8 cellular contexts compared by ENCODE assay signal in the genomic region with DNA sequence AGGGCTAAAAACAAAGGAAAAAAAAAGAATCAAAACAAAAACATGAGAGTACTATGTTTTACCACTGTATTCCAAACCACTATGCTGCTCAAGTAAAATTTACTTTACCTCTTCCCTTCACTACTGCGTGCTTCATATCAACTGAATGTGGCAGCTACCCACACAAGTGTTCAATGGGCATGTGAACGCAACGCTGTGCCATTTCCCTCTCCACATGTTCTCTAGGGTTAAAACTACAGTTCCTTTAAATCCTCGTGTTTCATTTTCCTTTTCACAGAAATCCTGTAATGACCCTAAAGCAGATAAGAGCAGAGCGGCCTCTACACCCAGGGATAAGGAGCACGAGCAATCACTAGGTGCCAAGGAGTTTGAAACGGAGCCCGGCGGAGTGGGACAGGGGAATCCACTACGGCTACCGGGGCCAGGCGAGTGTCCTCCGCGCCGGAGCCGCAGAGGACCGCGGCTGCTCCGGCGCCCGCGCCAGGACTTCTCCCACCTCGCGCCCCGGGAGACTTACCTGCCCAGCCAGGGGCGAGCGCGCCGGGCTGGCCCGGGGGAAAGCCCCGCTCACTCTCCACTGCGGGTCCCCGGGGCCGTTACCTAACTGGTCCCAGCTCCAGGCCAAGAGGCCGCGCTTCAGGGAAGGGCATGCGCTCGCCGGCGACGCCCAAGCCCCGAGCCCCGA. TPM values are rescaled to one million over a fixed set of nuclear protein-coding genes. Genes with fewer than 3 reads are reported as not detected.
DNase-seq lines count a peak whose midpoint lies in the region; ATAC-seq and TF ChIP-seq lines count a peak whose summit lies in the region.

No MANE protein-coding gene starts in this region.

- peak; percentile 13 for ATAC-seq in GM21360 (IDR thresholded peaks at IDR 0.05; ENCODE audit: unreplicated experiment)
- ATAC-seq in IMR-90 (ENCODE audit: low read depth) = peak; percentile 4
- peak; percentile 17 for ATAC-seq in left ventricle myocardium superior
- no peak for ATAC-seq in GM18868 (IDR thresholded peaks at IDR 0.05; ENCODE audit: unreplicated experiment)

- CTCF ChIA-PET in IMR-90 (lab: Yijun Ruan, JAX) = interaction anchor here (0.6 to 1.1 kb wide), 2 partner anchors 35 to 115 kb away, joined by 3 read pairs; no protein-coding TSS in a partner anchor

- H4K8ac ChIP-seq in IMR-90 (ENCODE audit: low read depth in 2 of 2, low read length in 2 of 2) = peak overlapping the region; percentile 2 to 56; a peak in 1 of 4 replicates

- H4K20me1 ChIP-seq in BLaER1 treated with 17β-estradiol and CSF1 and Interleukin-3, amounts not matched to agents 10 nM and 100 nM = peaks cover 8 to 54% (median 53%) of the 10 kb centered on the region in 11 experiments; a peak in 18 of 22 replicates
- peaks cover 14% of the 10 kb centered on the region; the same call in 1 of the 2 replicates for H4K20me1 ChIP-seq in IMR-90 (ENCODE audit: insufficient read depth, low read length)

- no peak for TF ChIP-seq RAD21 in IMR-90 (IDR thresholded peaks at IDR 0.05; ENCODE audit: low read length)

- peak overlapping the region; percentile 50 to 94 (median 80); a peak in 20 of 22 replicates for H3K4me2 ChIP-seq in BLaER1 treated with 17β-estradiol and CSF1 and Interleukin-3, amounts not matched to agents 10 nM and 100 nM
- peak overlapping the region; percentile 66 for H3K4me2 ChIP-seq in IMR-90 (ENCODE audit: low read depth, low read length)

- peak overlapping the region; percentile 85 to 100 (median 93) for H3K9ac ChIP-seq in BLaER1 treated with 17β-estradiol and CSF1 and Interleukin-3, amounts not matched to agents 10 nM and 100 nM
- peak overlapping the region; percentile 77 for H3K9ac ChIP-seq in IMR-90 (ENCODE audit: low read depth, low read length)

- H2AFZ ChIP-seq in IMR-90 (replicated peaks; ENCODE audit: low read length, poor library complexity) = peak overlapping the region; percentile 85

- no peak overlapping the region for H2BK120ac ChIP-seq in IMR-90 (ENCODE audit: low read depth, low read length)

- H3K27ac ChIP-seq in BLaER1 treated with 17β-estradiol and CSF1 and Interleukin-3, amounts not matched to agents 10 nM and 100 nM = peak overlapping the region; percentile 82 to 100 (median 91)
- peak overlapping the region; percentile 55 for H3K27ac ChIP-seq in IMR-90 (ENCODE audit: insufficient read depth, low read length)

- H4K91ac ChIP-seq in IMR-90 (ENCODE audit: insufficient read depth, low read depth, low read length) = no peak overlapping the region

- WGBS in IMR-90 (ENCODE audit: extremely low coverage in 2 of 2, insufficient read length in 1 of 2), 2 experiments = 3% methylated on average over 7 of the region's 43 CpGs; no CpG with 5 or more reads in 1 of the 2 experiments

- H3K56ac ChIP-seq in IMR-90 (ENCODE audit: extremely low read depth, insufficient read depth, low read length) = peak overlapping the region; percentile 39; the same call in 1 of the 2 replicates

- H2BK20ac ChIP-seq in IMR-90 (ENCODE audit: low read depth, low read length) = no peak overlapping the region

- peak overlapping the region; percentile 9; the same call in 1 of the 2 replicates for H2AK5ac ChIP-seq in IMR-90 (ENCODE audit: low read depth, low read length)

- dilution Hi-C loops in IMR-90 (cut with HindIII; ENCODE audit: low sequenced_read_pairs, unreplicated experiment) = no loop called here

- H3K14ac ChIP-seq in IMR-90 (replicated peaks; ENCODE audit: low read depth, low read length) = peak overlapping the region; percentile 69

- POLR2A ChIA-PET in IMR-90 (lab: Charles Lee; ENCODE audit: unreplicated experiment) = interaction anchor here (0.6 kb wide), 1 partner anchor 484 kb away, joined by 5 read pairs; no protein-coding TSS in a partner anchor

- in situ Hi-C loops in IMR-90 (cut with MboI; ENCODE audit: low sequenced_read_pairs) = no loop called here

- no peak for TF ChIP-seq CTCF in IMR-90 (conservative IDR thresholded peaks at IDR 0.05; ENCODE audit: low read depth, low read length)

- no peaks in the 10 kb centered on the region for H3K9me3 ChIP-seq in BLaER1 treated with 17β-estradiol and CSF1 and Interleukin-3, amounts not matched to agents 10 nM and 100 nM (replicated peaks in 1 of 11)
- H3K9me3 ChIP-seq in IMR-90 (ENCODE audit: control insufficient read depth, insufficient read depth, low read length) = no peaks in the 10 kb centered on the region

- H3K4me3 ChIP-seq in BLaER1 treated with 17β-estradiol and CSF1 and Interleukin-3, amounts not matched to agents 10 nM and 100 nM = peak overlapping the region; percentile 78 to 95 (median 86)
- peak overlapping the region; percentile 96 for H3K4me3 ChIP-seq in IMR-90 (ENCODE audit: insufficient read depth, low read depth, low read length)

- H2AK9ac ChIP-seq in IMR-90 (replicated peaks; ENCODE audit: low read depth, low read length, poor library complexity) = peak overlapping the region; percentile 83

- peaks cover 14 to 35% of the 10 kb centered on the region in 2 experiments for H3K79me1 ChIP-seq in IMR-90 (ENCODE audit: low read depth in 1 of 2, low read length in 2 of 2)

- H3K36me3 ChIP-seq in BLaER1 treated with 17β-estradiol and CSF1 and Interleukin-3, amounts not matched to agents 10 nM and 100 nM = peaks cover 0 to 53% (median 5%) of the 10 kb centered on the region in 11 experiments; a peak in 10 of 22 replicates
- H3K36me3 ChIP-seq in IMR-90 (ENCODE audit: control insufficient read depth, insufficient read depth, low read length) = no peaks in the 10 kb centered on the region

- H2BK5ac ChIP-seq in IMR-90 (ENCODE audit: low read depth, low read length, poor library complexity, severe bottlenecking) = peak overlapping the region; percentile 40

- H3K18ac ChIP-seq in IMR-90 (ENCODE audit: low read depth, low read length) = peak overlapping the region; percentile 5; the same call in 1 of the 2 replicates

- TF ChIP-seq POLR2A in IMR-90 (IDR thresholded peaks at IDR 0.05; ENCODE audit: low read depth, low read length) = peak; percentile 38; the same call in 1 of the 2 replicates

- peak overlapping the region; percentile 42; the same call in 1 of the 2 replicates for H3K4ac ChIP-seq in IMR-90 (ENCODE audit: low read depth, low read length)

- BruUV-seq in IMR-90 (replicated peaks; lab: Mats Ljungman, UMichigan) = no TSS peak

- DNase-seq in IMR-90 = peak; percentile 37
- peak; percentile 32 for DNase-seq in SK-N-DZ (ENCODE audit: low spot score)
- peak; percentile 47 for DNase-seq in amniotic epithelial cell (ENCODE audit: low read depth)
- peak; percentile 71 for DNase-seq in left ventricle myocardium superior
- DNase-seq in posterior vena cava (ENCODE audit: low spot score) = peak; percentile 84

- H3K4me1 ChIP-seq in BLaER1 treated with 17β-estradiol and CSF1 and Interleukin-3, amounts not matched to agents 10 nM and 100 nM = peaks cover 17 to 44% (median 33%) of the 10 kb centered on the region in 10 experiments
- H3K4me1 ChIP-seq in IMR-90 (ENCODE audit: control insufficient read depth, insufficient read depth, low read length) = no peaks in the 10 kb centered on the region

- intact Hi-C loops in IMR-90 (cut with micrococcal nuclease) (loop anchor here (2.0 kb wide), 4 partner anchors 63 to 377 kb away; partner anchors contain the start of gene CCDC71L), left ventricle myocardium superior (cut with micrococcal nuclease) (loop anchor here (10.0 kb wide), 2 partner anchors 99 to 181 kb away; no protein-coding TSS in a partner anchor), posterior vena cava (cut with DNase I) (no loop called here)

- no peaks in the 10 kb centered on the region for H3K27me3 ChIP-seq in BLaER1 treated with 17β-estradiol and CSF1 and Interleukin-3, amounts not matched to agents 10 nM and 100 nM
- no peaks in the 10 kb centered on the region for H3K27me3 ChIP-seq in IMR-90 (ENCODE audit: control insufficient read depth, insufficient read depth, low read length)

- peaks cover 2% of the 10 kb centered on the region; the same call in 1 of the 2 replicates for H3K9me1 ChIP-seq in IMR-90 (ENCODE audit: insufficient read depth, low read length)

- H3K23ac ChIP-seq in IMR-90 (ENCODE audit: low read depth, low read length) = peak overlapping the region; percentile 49

- no peak overlapping the region; the same call in 2 of the 3 replicates for H2BK15ac ChIP-seq in IMR-90 (ENCODE audit: low read depth, low read length)

- no peak overlapping the region for H4K5ac ChIP-seq in IMR-90 (ENCODE audit: low read depth, low read length)

TF ChIP-seq in IMR-90, 13 proteins besides CTCF, POLR2A, EP300 and RAD21 (continues in another document):
- TF ChIP-seq RFX5 (IDR thresholded peaks at IDR 0.05; ENCODE audit: low read depth, low read length) (no peak), CEBPB (IDR thresholded peaks at IDR 0.05; ENCODE audit: low read depth, low read length) (no peak), NFE2L2 (IDR thresholded peaks at IDR 0.05; ENCODE audit: low read depth, low read length) (no peak), ELK1 (IDR thresholded peaks at IDR 0.05; ENCODE audit: borderline replicate concordance, low read depth, low read length) (no peak), MXI1 (IDR thresholded peaks at IDR 0.05; ENCODE audit: borderline replicate concordance, low read depth, low read length) (peak; percentile 71; the same call in 1 of the 2 replicates)
- TF ChIP-seq, protein P1, sequence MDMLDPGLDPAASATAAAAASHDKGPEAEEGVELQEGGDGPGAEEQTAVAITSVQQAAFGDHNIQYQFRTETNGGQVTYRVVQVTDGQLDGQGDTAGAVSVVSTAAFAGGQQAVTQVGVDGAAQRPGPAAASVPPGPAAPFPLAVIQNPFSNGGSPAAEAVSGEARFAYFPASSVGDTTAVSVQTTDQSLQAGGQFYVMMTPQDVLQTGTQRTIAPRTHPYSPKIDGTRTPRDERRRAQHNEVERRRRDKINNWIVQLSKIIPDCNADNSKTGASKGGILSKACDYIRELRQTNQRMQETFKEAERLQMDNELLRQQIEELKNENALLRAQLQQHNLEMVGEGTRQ (IDR thresholded peaks at IDR 0.05; ENCODE audit: low read depth, low read length) = no peak

RNA-seq across cellular contexts. Expression of gene NAMPT, which starts 0.8 kb away (rescaled TPM):
- total RNA-seq in IMR-90 (2012; rRNA removed) (31.7 and 45.3 TPM in 2 replicates), left ventricle myocardium superior (198 TPM), posterior vena cava (100 to 1,000 TPM; 223 to 394 TPM)
- 10.4 and 13.3 TPM in 2 replicates for polyA plus RNA-seq in IMR-90 (2012; rRNA removed)
- polyA plus RNA-seq in IMR-90 (2012; cell fraction: cytosol; rRNA removed) = 1.8 and 18.5 TPM in 2 replicates
- 1.7 and 34.1 TPM in 2 replicates for polyA plus RNA-seq in IMR-90 (2012; cell fraction: nucleus; rRNA removed; ENCODE audit: low replicate concordance)
- polyA plus RNA-seq in SK-N-DZ (2014; cell fraction: cytosol; rRNA removed) = 36.8 and 37.4 TPM in 2 replicates
- 28.8 and 30.8 TPM in 2 replicates for polyA plus RNA-seq in SK-N-DZ (2014; cell fraction: nucleus; rRNA removed)

Comparison
In these comparisons a context has a peak if more than half of its experiments do, and no peak if none do; other contexts are left out.
1. DNase-seq: peak in every context shown above with its lines; median percentile 84 in posterior vena cava; 71 in left ventricle myocardium superior; 47 in amniotic epithelial cell; 37 in IMR-90; 32 in SK-N-DZ.
2. intact Hi-C loops: an anchor here in IMR-90 (2.0 kb wide) and left ventricle myocardium superior (10.0 kb wide); none called in posterior vena cava.